In the genomic region with DNA sequence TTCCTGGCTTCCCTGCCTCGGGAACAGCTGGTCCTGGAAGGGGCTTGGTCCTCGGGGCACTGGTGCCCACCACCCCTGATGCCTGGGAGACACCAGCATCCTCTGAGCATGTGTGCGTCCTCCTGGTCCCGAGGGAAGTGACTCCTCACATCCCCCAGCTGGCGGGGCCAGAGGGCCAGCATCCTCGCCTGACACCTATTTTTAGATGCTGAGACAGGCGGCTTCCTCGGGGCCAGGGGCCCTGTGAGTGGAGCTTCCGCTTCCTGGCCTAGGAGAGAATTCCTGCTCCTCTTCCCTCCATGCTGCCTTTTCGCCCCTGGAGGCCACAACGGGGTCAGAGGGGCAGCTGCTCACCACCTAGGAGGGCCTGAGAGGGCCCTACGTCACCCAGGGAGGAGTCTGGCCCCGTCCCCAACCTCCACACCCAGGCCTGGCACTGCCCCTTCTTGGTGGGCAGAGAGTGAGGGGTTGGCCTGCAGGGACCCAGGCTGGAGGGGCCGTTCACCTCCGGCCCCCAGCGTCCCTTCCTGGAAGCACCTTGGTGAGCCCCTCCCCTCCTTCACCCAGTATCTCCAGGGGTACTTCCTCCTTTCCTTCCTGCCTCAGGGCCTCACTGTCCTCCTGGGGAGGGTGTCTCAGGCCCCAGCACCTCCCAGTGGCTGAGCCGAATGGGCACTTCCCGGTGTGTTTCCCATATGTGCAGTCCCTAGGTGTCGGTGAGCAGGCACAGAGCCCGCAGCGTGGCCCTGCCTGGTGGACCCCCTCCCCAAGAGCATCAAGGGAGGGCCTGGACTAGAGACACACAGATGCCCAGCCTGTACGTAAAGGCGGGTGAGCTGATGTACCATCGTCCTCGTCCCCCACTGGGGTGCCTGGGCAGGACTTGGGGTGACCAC, we compare ENCODE assay signal across 9 cellular contexts. TPM values are rescaled to one million over a fixed set of nuclear protein-coding genes. Genes with fewer than 3 reads are reported as not detected.
DNase-seq lines count a peak whose midpoint lies in the region; ATAC-seq, FAIRE-seq and TF ChIP-seq lines count a peak whose summit lies in the region.
"Had no signal": no experiment of that assay in that cellular context is flagged by ENCODE, and none has a peak within 500 bp of the region (broad histone marks: within the 10 kb centered on the region; RNA-seq: fewer than 3 reads in every experiment).

No MANE protein-coding gene starts in this region.

- peaks cover 8% of the 10 kb centered on the region for H3K4me1 Mint-ChIP-seq in activated T-helper 17 cell treated with anti-CD3 and anti-CD28 coated beads, Interleukin-2, amount 50 U/mL, for 72 hours
- H3K4me1 Mint-ChIP-seq in stimulated activated memory B cell treated with anti-CD40 and anti-IgM and Interleukin-4, amounts not matched to agents 10 μg/mL and 1 μg/mL and 100 μg/mL, for 72 hours, result peaks cover 98% of the 10 kb centered on the region

- peak overlapping the region; percentile 52 for H3K27ac Mint-ChIP-seq in activated T-helper 17 cell treated with anti-CD3 and anti-CD28 coated beads, Interleukin-2, amount 50 U/mL, for 72 hours
- peak overlapping the region; percentile 91 for H3K27ac Mint-ChIP-seq in stimulated activated memory B cell treated with anti-CD40 and anti-IgM and Interleukin-4, amounts not matched to agents 10 μg/mL and 1 μg/mL and 100 μg/mL, for 72 hours

- no peak for ATAC-seq in activated T-helper 17 cell treated with anti-CD3 and anti-CD28 coated beads, Interleukin-2, amount 50 U/mL, for 72 hours (replicated peaks)
- ATAC-seq in stimulated activated memory B cell treated with anti-CD40 and anti-IgM and Interleukin-4, amounts not matched to agents 10 μg/mL and 1 μg/mL and 100 μg/mL, for 72 hours, result no peak

- no peak overlapping the region for H3K4me3 ChIP-seq in GM23248
- peak overlapping the region; percentile 46 for H3K4me3 ChIP-seq in left ventricle myocardium inferior

- FAIRE-seq in D721Med (lab: Jason Lieb, UNC), result no peak

- in situ Hi-C loops in GM23248 (cut with MboI), result no loop called here

- H3K36me3 Mint-ChIP-seq in activated T-helper 17 cell treated with anti-CD3 and anti-CD28 coated beads, Interleukin-2, amount 50 U/mL, for 72 hours (ENCODE audit: low read depth), result peaks cover 17% of the 10 kb centered on the region
- H3K36me3 Mint-ChIP-seq in stimulated activated memory B cell treated with anti-CD40 and anti-IgM and Interleukin-4, amounts not matched to agents 10 μg/mL and 1 μg/mL and 100 μg/mL, for 72 hours, result no peaks in the 10 kb centered on the region

- H3K9me3 Mint-ChIP-seq in activated T-helper 17 cell treated with anti-CD3 and anti-CD28 coated beads, Interleukin-2, amount 50 U/mL, for 72 hours, result no peaks in the 10 kb centered on the region
- H3K9me3 Mint-ChIP-seq in stimulated activated memory B cell treated with anti-CD40 and anti-IgM and Interleukin-4, amounts not matched to agents 10 μg/mL and 1 μg/mL and 100 μg/mL, for 72 hours, result no peaks in the 10 kb centered on the region

- no peaks in the 10 kb centered on the region for H3K27me3 Mint-ChIP-seq in activated T-helper 17 cell treated with anti-CD3 and anti-CD28 coated beads, Interleukin-2, amount 50 U/mL, for 72 hours
- no peaks in the 10 kb centered on the region for H3K27me3 Mint-ChIP-seq in stimulated activated memory B cell treated with anti-CD40 and anti-IgM and Interleukin-4, amounts not matched to agents 10 μg/mL and 1 μg/mL and 100 μg/mL, for 72 hours

- peaks cover 96% of the 10 kb centered on the region for H3K79me2 ChIP-seq in GM23248 (ENCODE audit: insufficient read depth)

- peak overlapping the region; percentile 47 for H3K9ac ChIP-seq in GM23248

- H3K4me2 ChIP-seq in GM23248 (ENCODE audit: unreplicated experiment), result peak overlapping the region; percentile 2

- no peak overlapping the region for H3K4me3 Mint-ChIP-seq in activated T-helper 17 cell treated with anti-CD3 and anti-CD28 coated beads, Interleukin-2, amount 50 U/mL, for 72 hours
- peak overlapping the region; percentile 79 for H3K4me3 Mint-ChIP-seq in stimulated activated memory B cell treated with anti-CD40 and anti-IgM and Interleukin-4, amounts not matched to agents 10 μg/mL and 1 μg/mL and 100 μg/mL, for 72 hours

- peak; percentile 83 for DNase-seq in GM23248
- peak; percentile 80 for DNase-seq in left ventricle myocardium inferior
- DNase-seq in D721Med (ENCODE audit: insufficient read length, low spot score), result no peak
- DNase-seq in HPDE6-E6E7 (ENCODE audit: extremely low spot score), result no peak
- no peak for DNase-seq in HT-29 (ENCODE audit: low spot score)
- no peak for DNase-seq in OCI-M1 (lab: John Stamatoyannopoulos, UW)
- DNase-seq: MM.1S had no signal

- H3K36me3 ChIP-seq in GM23248 (ENCODE audit: low read depth) (no peaks in the 10 kb centered on the region), left ventricle myocardium inferior (peaks cover 7% of the 10 kb centered on the region)

- H3K9me3 ChIP-seq in GM23248 (ENCODE audit: low read depth), result no peaks in the 10 kb centered on the region
- H3K9me3 ChIP-seq in left ventricle myocardium inferior (replicated peaks), result no peaks in the 10 kb centered on the region

- peaks cover 39% of the 10 kb centered on the region for H3K4me1 ChIP-seq in GM23248 (ENCODE audit: insufficient read depth)
- H3K4me1 ChIP-seq in left ventricle myocardium inferior, result peaks cover 98% of the 10 kb centered on the region

- no peaks in the 10 kb centered on the region for H3K9me2 ChIP-seq in GM23248 (ENCODE audit: insufficient read depth)

- intact Hi-C loops in left ventricle myocardium inferior (cut with micrococcal nuclease), result no loop called here

- TF ChIP-seq CTCF in left ventricle myocardium inferior (IDR thresholded peaks at IDR 0.05; ENCODE audit: borderline replicate concordance) (peak; percentile 29), D721Med (IDR thresholded peaks at IDR 0.05; ENCODE audit: insufficient read depth, missing control alignments) (no peak)

- WGBS in GM23248 (ENCODE audit: low coverage in 1 of 2, low lambda C conversion rate in 2 of 2, missing lambda C conversion rate in 2 of 2), 2 experiments, result 12 to 18% methylated on average over 22 to 25 of the region's 25 CpGs

- peaks cover 5% of the 10 kb centered on the region; the same call in 1 of the 2 replicates for H4K20me1 ChIP-seq in GM23248 (ENCODE audit: insufficient read depth)

- H2AFZ ChIP-seq in GM23248, result no peak overlapping the region

- H3K27ac ChIP-seq in GM23248, result peak overlapping the region; percentile 65
- peak overlapping the region; percentile 99 for H3K27ac ChIP-seq in left ventricle myocardium inferior (replicated peaks)

- H3K27me3 ChIP-seq in GM23248 (replicated peaks; ENCODE audit: insufficient read depth) (no peaks in the 10 kb centered on the region), left ventricle myocardium inferior (ENCODE audit: low read depth) (no peaks in the 10 kb centered on the region)

- 0 out of 2 replicates have a peak, but pooled peaks cover 8% of the 10 kb centered on the region for H3F3A ChIP-seq in GM23248 (ENCODE audit: insufficient read depth)

RNA-seq across cellular contexts. Expression of gene CD81, which starts 6.1 kb away (rescaled TPM):
- total RNA-seq in GM23248 (2014; rRNA removed; shearing (Covaris generic)), result 363 and 434 TPM in 2 replicates
- polyA plus RNA-seq in GM23248 (2016; fragmentation: Nextera tagmentation; extraction: Ambion mirVana), result 66.8 and 67.6 TPM in 2 replicates
- total RNA-seq in activated T-helper 17 cell treated with anti-CD3 and anti-CD28 coated beads, Interleukin-2, amount 50 U/mL, for 72 hours, result 100 to 1,000 TPM; 147 to 170 TPM
- 412 TPM for total RNA-seq in left ventricle myocardium inferior
- total RNA-seq in HT-29 (2014; rRNA removed; shearing (Covaris generic)), result 121 and 132 TPM in 2 replicates

RNA-seq across cellular contexts. Expression of gene TSSC4, which starts 17.4 kb away (rescaled TPM):
- total RNA-seq in GM23248 (2014; rRNA removed; shearing (Covaris generic)), result 44.4 and 50.3 TPM in 2 replicates
- 61.8 and 69.8 TPM in 2 replicates for polyA plus RNA-seq in GM23248 (2016; fragmentation: Nextera tagmentation; extraction: Ambion mirVana)
- total RNA-seq in activated T-helper 17 cell treated with anti-CD3 and anti-CD28 coated beads, Interleukin-2, amount 50 U/mL, for 72 hours, result 10 to 100 TPM; 19.7 to 58.7 TPM
- total RNA-seq in left ventricle myocardium inferior, result 31.7 TPM
- total RNA-seq in HT-29 (2014; rRNA removed; shearing (Covaris generic)), result 114 and 126 TPM in 2 replicates

Comparison
In these comparisons a context has a peak if more than half of its experiments do, and no peak if none do; other contexts are left out.
1. DNase-seq: peak in GM23248 (single experiment) and left ventricle myocardium inferior (single experiment); none in D721Med (single experiment), HPDE6-E6E7 (single experiment), HT-29 (single experiment) and OCI-M1 (single experiment).